ENCODE assay signal across 21 cellular contexts in genomic region chr21:41418393-41418792, GRCh38. TPM values are rescaled to one million over a fixed set of nuclear protein-coding genes. Genes with fewer than 3 reads are reported as not detected.
DNase-seq lines count a peak whose midpoint lies in the region; ATAC-seq and TF ChIP-seq lines count a peak whose summit lies in the region.
"Had no signal": no experiment of that assay in that cellular context is flagged by ENCODE, and none has a peak within 500 bp of the region (broad histone marks: within the 10 kb centered on the region; RNA-seq: fewer than 3 reads in every experiment).

No MANE protein-coding gene starts in this region.

- no peak for TF ChIP-seq CTCF in activated B cell treated with CpG ODN at 0.5 μM for 24 hours (IDR thresholded peaks at IDR 0.05)
- TF ChIP-seq CTCF in upper lobe of left lung (IDR thresholded peaks at IDR 0.05): no peak

- H3K27ac Mint-ChIP-seq in activated naive CD8-positive, alpha-beta T cell treated with anti-CD3 and anti-CD28 coated beads, Interleukin-2, amount 10 ng/mL, durations not matched to agents 7 days and 5 days: peak overlapping the region; percentile 98
- no peak overlapping the region for H3K27ac Mint-ChIP-seq in activated naive CD8-positive, alpha-beta T cell treated with anti-CD3 and anti-CD28 coated beads, Interleukin-2, amount 50 U/mL, for 24 hours
- H3K27ac Mint-ChIP-seq in activated B cell treated with CpG ODN at 0.5 μM for 24 hours: peak overlapping the region; percentile 63

- no peak for TF ChIP-seq EP300 in upper lobe of left lung (IDR thresholded peaks at IDR 0.05)

- no peak overlapping the region for H3K4me3 Mint-ChIP-seq in activated naive CD8-positive, alpha-beta T cell treated with anti-CD3 and anti-CD28 coated beads, Interleukin-2, amount 10 ng/mL, durations not matched to agents 7 days and 5 days
- H3K4me3 Mint-ChIP-seq in activated naive CD8-positive, alpha-beta T cell treated with anti-CD3 and anti-CD28 coated beads, Interleukin-2, amount 50 U/mL, for 24 hours: no peak overlapping the region
- no peak overlapping the region for H3K4me3 Mint-ChIP-seq in activated B cell treated with CpG ODN at 0.5 μM for 24 hours
- H3K4me3 Mint-ChIP-seq: T-helper 2 cell treated with Interferon-gamma antibody and Interleukin-4, amounts not matched to agents 5 μg/mL and 100 μg/mL, for 36 hours had no signal

- peaks cover 21% of the 10 kb centered on the region for H3K9me3 Mint-ChIP-seq in activated naive CD8-positive, alpha-beta T cell treated with anti-CD3 and anti-CD28 coated beads, Interleukin-2, amount 10 ng/mL, durations not matched to agents 7 days and 5 days
- H3K9me3 Mint-ChIP-seq in activated naive CD8-positive, alpha-beta T cell treated with anti-CD3 and anti-CD28 coated beads, Interleukin-2, amount 50 U/mL, for 24 hours: peaks cover 11% of the 10 kb centered on the region
- H3K9me3 Mint-ChIP-seq in activated B cell treated with CpG ODN at 0.5 μM for 24 hours: peaks cover under 1% of the 10 kb centered on the region

- H3K9me3 ChIP-seq in upper lobe of left lung: no peaks in the 10 kb centered on the region
- H3K9me3 ChIP-seq: SJSA1 had no signal

- intact Hi-C loops in activated B cell treated with CpG ODN at 0.5 μM for 24 hours (cut with micrococcal nuclease): loop anchor here (2.0 kb wide), 1 partner anchor 14 kb away; no protein-coding TSS in a partner anchor

- no peaks in the 10 kb centered on the region for H3K36me3 ChIP-seq in upper lobe of left lung
- H3K36me3 ChIP-seq: SJSA1 had no signal

- H3K4me3 ChIP-seq in upper lobe of left lung: no peak overlapping the region
- H3K4me3 ChIP-seq: lung, SJSA1 had no signal

- peaks cover 41% of the 10 kb centered on the region for H3K4me1 Mint-ChIP-seq in activated naive CD8-positive, alpha-beta T cell treated with anti-CD3 and anti-CD28 coated beads, Interleukin-2, amount 10 ng/mL, durations not matched to agents 7 days and 5 days
- H3K4me1 Mint-ChIP-seq in activated naive CD8-positive, alpha-beta T cell treated with anti-CD3 and anti-CD28 coated beads, Interleukin-2, amount 50 U/mL, for 24 hours: peaks cover 20% of the 10 kb centered on the region
- peaks cover 45% of the 10 kb centered on the region for H3K4me1 Mint-ChIP-seq in activated B cell treated with CpG ODN at 0.5 μM for 24 hours

- ATAC-seq in activated naive CD8-positive, alpha-beta T cell treated with anti-CD3 and anti-CD28 coated beads, Interleukin-2, amount 10 ng/mL, durations not matched to agents 7 days and 5 days (ENCODE audit: low read depth): no peak
- ATAC-seq in activated naive CD8-positive, alpha-beta T cell treated with anti-CD3 and anti-CD28 coated beads, Interleukin-2, amount 50 U/mL, for 24 hours: no peak
- ATAC-seq in activated B cell treated with CpG ODN at 0.5 μM for 24 hours (ENCODE audit: low read depth): no peak
- ATAC-seq in upper lobe of left lung (ENCODE audit: low FRiP score in 2 of 2): no peak
- ATAC-seq: activated naive CD4-positive, alpha-beta T cell treated with anti-CD3 and anti-CD28 coated beads, Interleukin-2, amount 50 U/mL, for 72 hours; esophagus mucosa; HCT116 had no signal

- TF ChIP-seq POLR2A in upper lobe of left lung (IDR thresholded peaks at IDR 0.05): no peak

- no peaks in the 10 kb centered on the region for H3K27me3 ChIP-seq in upper lobe of left lung

- H3K27ac ChIP-seq in upper lobe of left lung: peak overlapping the region; percentile 86 to 97 (median 96)
- H3K27ac ChIP-seq: SJSA1, VCaP had no signal

- POLR2A ChIA-PET in activated naive CD8-positive, alpha-beta T cell treated with anti-CD3 and anti-CD28 coated beads, Interleukin-2, amount 10 ng/mL, durations not matched to agents 7 days and 5 days (lab: Charles Lee): interaction anchor here (0.7 to 3.3 kb wide), 8 partner anchors 8 to 57 kb away, joined by 3 to 33 read pairs (median 4); partner anchors contain the start of genes MX1 and MX2
- POLR2A ChIA-PET in activated B cell treated with CpG ODN at 0.5 μM for 24 hours (lab: Charles Lee): interaction anchor here (1.6 kb wide), 1 partner anchor 183 kb away, joined by 3 read pairs; no protein-coding TSS in a partner anchor

- H3K4me1 ChIP-seq in upper lobe of left lung: peaks cover 10 to 35% (median 12%) of the 10 kb centered on the region in 4 donors

- CTCF ChIA-PET in activated B cell treated with CpG ODN at 0.5 μM for 24 hours (lab: Charles Lee): interaction anchor here (1.1 to 1.4 kb wide), 2 partner anchors 134 to 135 kb away, joined by 3 read pairs; no protein-coding TSS in a partner anchor

- 94 to 98% methylated on average over 5 to 6 of the region's 6 CpGs for WGBS in upper lobe of left lung, 2 donors

- no peaks in the 10 kb centered on the region for H3K27me3 Mint-ChIP-seq in activated naive CD8-positive, alpha-beta T cell treated with anti-CD3 and anti-CD28 coated beads, Interleukin-2, amount 10 ng/mL, durations not matched to agents 7 days and 5 days
- no peaks in the 10 kb centered on the region for H3K27me3 Mint-ChIP-seq in activated naive CD8-positive, alpha-beta T cell treated with anti-CD3 and anti-CD28 coated beads, Interleukin-2, amount 50 U/mL, for 24 hours
- no peaks in the 10 kb centered on the region for H3K27me3 Mint-ChIP-seq in activated B cell treated with CpG ODN at 0.5 μM for 24 hours

- DNase-seq in activated naive CD8-positive, alpha-beta T cell treated with anti-CD3 and anti-CD28 coated beads, Interleukin-2, amount 10 ng/mL, durations not matched to agents 7 days and 5 days: no peak
- DNase-seq in activated naive CD8-positive, alpha-beta T cell treated with anti-CD3 and anti-CD28 coated beads, Interleukin-2, amount 50 U/mL, for 24 hours: no peak
- DNase-seq in activated B cell treated with CpG ODN at 0.5 μM for 24 hours (no peak), mesenteric fat pad (ENCODE audit: low spot score) (peak; percentile 72), upper lobe of left lung (no peak), AG08395 (ENCODE audit: low spot score) (no peak), NCI-H1048 (lab: John Stamatoyannopoulos, UW) (no peak)
- DNase-seq in stimulated activated naive CD4-positive, alpha-beta T cell treated with Interleukin-2 at 50 U/mL for 16 hours (lab: John Stamatoyannopoulos, UW): no peak
- DNase-seq: DMS79 treated with DMSO at 0.1 percent for 48 hours; effector memory CD4-positive, alpha-beta T cell; NCI-H2107; retina; stimulated activated CD4-positive, alpha-beta T cell treated with anti-CD3 and anti-CD28 coated beads, Interleukin-4, amount 100 ng/mL, for 4 hours had no signal

- peaks cover 27% of the 10 kb centered on the region for H3K36me3 Mint-ChIP-seq in activated naive CD8-positive, alpha-beta T cell treated with anti-CD3 and anti-CD28 coated beads, Interleukin-2, amount 10 ng/mL, durations not matched to agents 7 days and 5 days
- no peaks in the 10 kb centered on the region for H3K36me3 Mint-ChIP-seq in activated naive CD8-positive, alpha-beta T cell treated with anti-CD3 and anti-CD28 coated beads, Interleukin-2, amount 50 U/mL, for 24 hours (ENCODE audit: low read depth)
- no peaks in the 10 kb centered on the region for H3K36me3 Mint-ChIP-seq in activated B cell treated with CpG ODN at 0.5 μM for 24 hours (ENCODE audit: low read depth)

RNA-seq across cellular contexts. Expression of gene MX1, which starts 7.6 kb away (rescaled TPM):
- 100 to 1,000 TPM; 609 to 666 TPM for total RNA-seq in activated naive CD8-positive, alpha-beta T cell treated with anti-CD3 and anti-CD28 coated beads, Interleukin-2, amount 10 ng/mL, durations not matched to agents 7 days and 5 days
- total RNA-seq in activated B cell treated with CpG ODN at 0.5 μM for 24 hours (64.2 and 64.8 TPM in 2 replicates), mesenteric fat pad (60.3 TPM), upper lobe of left lung (100 to 1,000 TPM in 1 of 6 donors, 10 to 100 TPM in 5; 38.3 to 159 (median 89.0) TPM)

RNA-seq across cellular contexts. Expression of gene MX2, which starts 56.6 kb away (rescaled TPM):
- 100 to 1,000 TPM; 103 to 106 TPM for total RNA-seq in activated naive CD8-positive, alpha-beta T cell treated with anti-CD3 and anti-CD28 coated beads, Interleukin-2, amount 10 ng/mL, durations not matched to agents 7 days and 5 days
- total RNA-seq in activated B cell treated with CpG ODN at 0.5 μM for 24 hours (32.6 and 34.4 TPM in 2 replicates), mesenteric fat pad (39.9 TPM), upper lobe of left lung (10 to 100 TPM in 5 of 6 donors, 1 to 10 TPM in 1; 5.8 to 37.2 (median 25.8) TPM)
- total RNA-seq: chondrocyte, SJSA1 had no signal
